ENCODE assay signal across 8 cellular contexts in the genomic region with DNA sequence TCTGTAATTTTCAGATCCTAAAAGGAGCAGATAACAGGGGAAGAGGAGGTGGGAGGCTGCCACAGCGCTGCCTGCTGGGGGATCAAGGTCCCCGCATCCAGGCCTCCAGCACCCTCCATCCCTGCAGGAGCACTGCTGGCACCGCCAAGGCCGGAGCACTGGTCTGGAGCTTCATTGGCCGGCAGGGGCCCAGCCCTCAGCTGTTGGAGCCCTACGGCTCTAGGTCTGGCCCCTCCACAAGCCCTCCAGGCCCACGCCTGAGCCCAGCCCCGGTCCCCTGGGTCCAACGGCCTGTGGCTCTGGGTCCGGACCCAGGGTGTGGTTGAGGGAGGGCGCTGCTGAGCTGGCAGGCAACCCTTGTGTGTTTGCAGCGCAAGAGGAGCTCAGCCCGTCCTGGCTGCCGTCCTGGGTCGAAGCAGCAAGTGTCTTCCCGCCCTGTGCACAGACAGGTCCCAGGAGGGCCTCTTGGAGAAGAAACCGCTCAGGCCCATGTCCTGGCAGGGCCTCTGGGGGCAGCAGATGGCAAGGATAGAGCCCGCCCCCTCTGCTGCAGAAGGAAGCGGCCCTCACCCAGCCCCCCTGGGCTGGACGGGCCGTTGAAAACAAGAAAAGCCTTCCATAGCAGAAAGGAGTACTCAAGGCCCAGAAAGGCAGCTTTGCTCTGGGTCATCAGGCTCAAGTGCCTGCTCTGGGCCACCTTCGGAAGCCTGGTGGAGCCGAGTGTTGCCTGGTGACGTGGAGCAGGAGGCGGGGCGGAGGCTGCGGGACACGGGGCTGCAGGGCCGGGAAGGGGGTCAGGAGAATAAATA. TPM values are rescaled to one million over a fixed set of nuclear protein-coding genes. Genes with fewer than 3 reads are reported as not detected.
DNase-seq lines count a peak whose midpoint lies in the region; ATAC-seq and TF ChIP-seq lines count a peak whose summit lies in the region.

No MANE protein-coding gene starts in this region.

- POLR2A ChIA-PET in PC-9 (lab: Charles Lee; ENCODE audit: unreplicated experiment), result no interaction called here

- peaks cover 29% of the 10 kb centered on the region for H4K20me1 ChIP-seq in PC-9 (ENCODE audit: insufficient read depth)

- no peak overlapping the region for H3K4me3 ChIP-seq in PC-9
- no peak overlapping the region for H3K4me3 ChIP-seq in fibroblast of the aortic adventitia (ENCODE audit: low read depth, low read length)
- H3K4me3 ChIP-seq in retinal pigment epithelial cell (ENCODE audit: low read length), result peak overlapping the region; percentile 49

- H3K4me2 ChIP-seq in PC-9, result no peak overlapping the region

- H3K27ac ChIP-seq in 22Rv1, result no peak overlapping the region
- H3K27ac ChIP-seq in PC-9, result no peak overlapping the region

- H3K79me2 ChIP-seq in PC-9 (ENCODE audit: low read depth), result no peaks in the 10 kb centered on the region

- no peaks in the 10 kb centered on the region for H3K9me3 ChIP-seq in PC-9 (ENCODE audit: insufficient read depth, low read depth)

- no peaks in the 10 kb centered on the region for H3K9me2 ChIP-seq in PC-9 (ENCODE audit: insufficient read depth)

- H3K36me3 ChIP-seq in PC-9 (ENCODE audit: low read depth), result no peaks in the 10 kb centered on the region

- CTCF ChIA-PET in PC-9 (lab: Charles Lee), result no interaction called here

- intact Hi-C loops in PC-9 (cut with micrococcal nuclease; ENCODE audit: unreplicated experiment), result no loop called here

- ATAC-seq in GM19468 (IDR thresholded peaks at IDR 0.05; ENCODE audit: extremely low read depth, unreplicated experiment) (peak; percentile 23), HG02884 (IDR thresholded peaks at IDR 0.05; ENCODE audit: unreplicated experiment) (no peak), HG02588 (IDR thresholded peaks at IDR 0.05; ENCODE audit: unreplicated experiment) (no peak)

- DNase-seq in PC-9 (no peak), fibroblast of the aortic adventitia (ENCODE audit: low read depth) (no peak), retinal pigment epithelial cell (ENCODE audit: low read depth) (no peak)
- DNase-seq in stimulated activated CD4-positive, alpha-beta T cell treated with anti-CD3 and anti-CD28 coated beads, Interleukin-4, amount 100 ng/mL, for 1 hour, result no peak

- no TSS peak for BruUV-seq in PC-9 (replicated peaks; lab: Mats Ljungman, UMichigan)

- peak; percentile 28; the same call in 1 of the 2 replicates for TF ChIP-seq CTCF in 22Rv1 (IDR thresholded peaks at IDR 0.05)
- peak; percentile 23; the same call in 1 of the 2 replicates for TF ChIP-seq CTCF in PC-9 (conservative IDR thresholded peaks at IDR 0.05)
- TF ChIP-seq CTCF in fibroblast of the aortic adventitia (IDR thresholded peaks at IDR 0.05; ENCODE audit: insufficient read depth, low read length), result peak; percentile 37
- TF ChIP-seq CTCF in retinal pigment epithelial cell (conservative IDR thresholded peaks at IDR 0.05; ENCODE audit: low read depth, low read length), result peak; percentile 58

- no peak overlapping the region for H2AFZ ChIP-seq in PC-9

- H3F3A ChIP-seq in PC-9 (ENCODE audit: insufficient read depth, low read depth), result peaks cover 23% of the 10 kb centered on the region

- H3K4me1 ChIP-seq in PC-9 (replicated peaks; ENCODE audit: insufficient read depth), result no peaks in the 10 kb centered on the region

- H3K27me3 ChIP-seq in PC-9 (ENCODE audit: insufficient read depth, low read depth), result no peaks in the 10 kb centered on the region

RNA-seq across cellular contexts. Expression of gene FBXL18, which starts 35.7 kb away (rescaled TPM):
- total RNA-seq in PC-9 (2021) (29.1 and 39.0 TPM in 2 replicates), fibroblast of the aortic adventitia (ENCODE audit: low replicate concordance) (8.4 and 8.6 TPM in 2 replicates)

RNA-seq across cellular contexts. Expression of gene ACTB, which starts 52.5 kb away (rescaled TPM):
- 5,595 and 6,962 TPM in 2 replicates for total RNA-seq in PC-9 (2021)
- 3,820 and 8,760 TPM in 2 replicates for total RNA-seq in fibroblast of the aortic adventitia (ENCODE audit: low replicate concordance)

RNA-seq across cellular contexts. Expression of gene TNRC18, which starts 54.3 kb away (rescaled TPM):
- total RNA-seq in PC-9 (2021), result 128 and 159 TPM in 2 replicates
- total RNA-seq in fibroblast of the aortic adventitia (ENCODE audit: low replicate concordance), result 57.8 and 155 TPM in 2 replicates
